Comparison of ENCODE assay signal across 19 cellular contexts in the genomic region with DNA sequence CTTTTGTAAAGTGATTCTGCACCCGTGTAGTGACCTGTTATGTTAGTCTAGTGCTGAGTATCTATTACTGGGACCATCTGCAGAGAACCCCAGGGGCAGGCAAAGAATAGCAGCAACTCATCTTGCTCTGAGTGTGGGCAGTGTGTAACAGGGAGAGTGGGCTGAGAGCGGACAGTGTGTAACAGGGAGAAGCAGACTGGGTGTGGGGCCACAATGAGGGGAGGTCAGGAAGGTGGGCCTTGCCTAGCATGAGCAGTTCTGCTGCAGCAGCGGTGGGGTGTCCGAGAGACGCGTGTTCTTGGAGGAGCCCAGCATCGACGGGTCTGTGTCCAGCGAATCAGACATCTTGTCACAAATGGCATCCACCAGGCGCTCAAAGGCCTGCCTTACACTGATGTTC.
"Had no signal": no experiment of that assay in that cellular context is flagged by ENCODE, and none has a peak within 500 bp of the region (broad histone marks: within the 10 kb centered on the region; RNA-seq: fewer than 3 reads in every experiment).

No MANE protein-coding gene starts in this region.

- H3K9me3 ChIP-seq: lower lobe of right lung, pancreas, spleen, thyroid gland, vagina had no signal

- H3K27ac Mint-ChIP-seq: activated B cell treated with CpG ODN at 0.5 μM for 24 hours; activated CD4-positive, alpha-beta memory T cell treated with anti-CD3 and anti-CD28 coated beads for 36 hours; activated naive CD4-positive, alpha-beta T cell treated with anti-CD3 and anti-CD28 coated beads, Interleukin-2, amount 50 U/mL, for 72 hours; activated T-helper 1 cell treated with anti-CD3 and anti-CD28 coated beads, Interleukin-12 subunit alpha, Interleukin-12 subunit beta, Interleukin-2, Interleukin-4 antibody, amounts not matched to agents 30 ng/mL and 10 ng/mL and 1 ng/mL, durations not matched to agents 14 hours and 24 hours and 36 hours; T-helper 2 cell treated with Interferon-gamma antibody and Interleukin-4, amounts not matched to agents 5 μg/mL and 100 μg/mL, for 36 hours had no signal

- H3K4me3 Mint-ChIP-seq: activated B cell treated with CpG ODN at 0.5 μM for 24 hours; activated CD4-positive, alpha-beta memory T cell treated with anti-CD3 and anti-CD28 coated beads for 36 hours; activated T-helper 1 cell treated with anti-CD3 and anti-CD28 coated beads, Interleukin-12 subunit alpha, Interleukin-12 subunit beta, Interleukin-2, Interleukin-4 antibody, amounts not matched to agents 30 ng/mL and 10 ng/mL and 1 ng/mL, durations not matched to agents 14 hours and 24 hours and 36 hours; T-helper 2 cell treated with Interferon-gamma antibody and Interleukin-4, amounts not matched to agents 5 μg/mL and 100 μg/mL, for 36 hours had no signal

- H3K9me3 Mint-ChIP-seq: activated B cell treated with CpG ODN at 0.5 μM for 24 hours; activated CD4-positive, alpha-beta memory T cell treated with anti-CD3 and anti-CD28 coated beads for 36 hours; activated naive CD4-positive, alpha-beta T cell treated with anti-CD3 and anti-CD28 coated beads, Interleukin-2, amount 50 U/mL, for 72 hours; activated T-helper 1 cell treated with anti-CD3 and anti-CD28 coated beads, Interleukin-12 subunit alpha, Interleukin-12 subunit beta, Interleukin-2, Interleukin-4 antibody, amounts not matched to agents 30 ng/mL and 10 ng/mL and 1 ng/mL, durations not matched to agents 14 hours and 24 hours and 36 hours; T-helper 2 cell treated with Interferon-gamma antibody and Interleukin-4, amounts not matched to agents 5 μg/mL and 100 μg/mL, for 36 hours had no signal

- FAIRE-seq: endometrium, pancreas, TTC549 had no signal

- H3K4me1 Mint-ChIP-seq: activated B cell treated with CpG ODN at 0.5 μM for 24 hours had no signal

- H3K36me3 ChIP-seq: lower lobe of right lung, pancreas, spleen, thyroid gland, vagina had no signal

- H3K4me3 ChIP-seq: dorsolateral prefrontal cortex, lower lobe of right lung, pancreas, spleen, thyroid gland, vagina had no signal

- H3K27ac ChIP-seq: dorsolateral prefrontal cortex, lower lobe of right lung, pancreas, spleen, thyroid gland, vagina had no signal

- H3K36me3 Mint-ChIP-seq: activated CD4-positive, alpha-beta memory T cell treated with anti-CD3 and anti-CD28 coated beads for 36 hours; activated naive CD4-positive, alpha-beta T cell treated with anti-CD3 and anti-CD28 coated beads, Interleukin-2, amount 50 U/mL, for 72 hours had no signal

- ATAC-seq: activated naive CD4-positive, alpha-beta T cell treated with anti-CD3 and anti-CD28 coated beads, Interleukin-2, amount 50 U/mL, for 72 hours; lower lobe of right lung; pancreas; sciatic nerve had no signal

- DNase-seq: activated B cell treated with CpG ODN at 0.5 μM for 24 hours; activated CD4-positive, alpha-beta memory T cell treated with anti-CD3 and anti-CD28 coated beads for 36 hours; activated CD4-positive, alpha-beta T cell treated with anti-CD3 and anti-CD28 coated beads for 4 hours; activated gamma-delta T cell treated with Interleukin-2 at 50 U/mL for 16 hours; activated T-cell treated with anti-CD3 and anti-CD28 coated beads for 4 hours; erythroblast; lower lobe of right lung; spleen; stimulated activated naive CD4-positive, alpha-beta T cell; thyroid gland had no signal

- H3K4me1 ChIP-seq: lower lobe of right lung, pancreas, spleen, thyroid gland had no signal

- H3K27me3 ChIP-seq: pancreas, thyroid gland, vagina had no signal
